Comparison of ENCODE assay signal across 1 cellular context in genomic region chr4:162117051-162117450, GRCh38.
TF ChIP-seq lines count a peak whose summit lies in the region.

No MANE protein-coding gene starts in this region.

TF ChIP-seq in WTC11, 78 proteins besides CTCF, POLR2A, EP300 and RAD21 (continued from another document):
- TF ChIP-seq ZMAT4 (CRISPR knock-in tag; IDR thresholded peaks at IDR 0.05) (no peak), IRF1 (CRISPR knock-in tag; IDR thresholded peaks at IDR 0.05) (no peak), ZNF121 (CRISPR knock-in tag; IDR thresholded peaks at IDR 0.05) (no peak), TEAD4 (CRISPR knock-in tag; IDR thresholded peaks at IDR 0.05) (no peak)
- TF ChIP-seq, protein P1, sequence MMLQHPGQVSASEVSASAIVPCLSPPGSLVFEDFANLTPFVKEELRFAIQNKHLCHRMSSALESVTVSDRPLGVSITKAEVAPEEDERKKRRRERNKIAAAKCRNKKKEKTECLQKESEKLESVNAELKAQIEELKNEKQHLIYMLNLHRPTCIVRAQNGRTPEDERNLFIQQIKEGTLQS (CRISPR knock-in tag; conservative IDR thresholded peaks at IDR 0.05): no peak
